10 cellular contexts compared by ENCODE assay signal in the genomic region with DNA sequence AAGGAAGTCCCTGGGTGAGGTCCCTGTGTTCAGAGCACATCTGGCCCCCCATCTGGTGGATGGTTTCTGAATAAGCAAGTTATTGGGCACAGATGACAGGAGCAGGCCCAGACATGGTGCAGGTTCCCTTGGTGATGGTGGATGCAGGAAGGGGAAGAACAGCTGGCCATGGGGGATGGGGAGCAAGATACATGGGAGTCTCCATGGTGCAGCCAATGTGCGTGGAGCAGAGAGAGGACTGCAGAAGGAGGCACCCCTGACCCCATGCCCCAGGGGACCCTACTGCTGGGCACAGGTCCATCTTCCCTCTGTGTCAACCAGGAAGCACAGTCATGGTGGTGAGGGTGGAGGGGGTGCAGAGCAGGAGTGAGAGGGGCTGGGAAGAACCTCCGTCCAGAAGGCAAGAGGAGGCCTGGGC. TPM values are rescaled to one million over a fixed set of nuclear protein-coding genes. Genes with fewer than 3 reads are reported as not detected.
A peak's percentile ranks its signal among the peaks of the same experiment; 100 is the strongest.
DNase-seq lines count a peak whose midpoint lies in the region; ATAC-seq, FAIRE-seq and TF ChIP-seq lines count a peak whose summit lies in the region.
"Had no signal": no experiment of that assay in that cellular context is flagged by ENCODE, and none has a peak within 500 bp of the region (broad histone marks: within the 10 kb centered on the region; RNA-seq: fewer than 3 reads in every experiment).

No MANE protein-coding gene starts in this region.

- H3K4me3 ChIP-seq in esophagus squamous epithelium (no peak overlapping the region), thyroid gland (replicated peaks in 1 of 3) (no peak overlapping the region)

- ATAC-seq in Right ventricle myocardium inferior (peak; percentile 9), Right ventricle myocardium superior (ENCODE audit: poor library complexity) (no peak)
- ATAC-seq: effector memory CD8-positive, alpha-beta T cell had no signal

- WGBS in esophagus squamous epithelium, 2 donors: 84 to 100% methylated on average over 1 to 2 of the region's 2 CpGs
- WGBS in thyroid gland, 2 donors: 78 to 80% methylated on average over 1 to 2 of the region's 2 CpGs

- no peak for FAIRE-seq in GM12891 (lab: Jason Lieb, UNC)

- TF ChIP-seq CTCF in esophagus squamous epithelium (IDR thresholded peaks at IDR 0.05) (no peak), thyroid gland (IDR thresholded peaks at IDR 0.05) (no peak)

- no peak for DNase-seq in Right ventricle myocardium inferior (ENCODE audit: missing footprints)
- DNase-seq in Right ventricle myocardium superior: no peak
- DNase-seq in NCI-H69 (lab: John Stamatoyannopoulos, UW): peak; percentile 95
- no peak for DNase-seq in esophagus squamous epithelium (lab: John Stamatoyannopoulos, UW)
- DNase-seq in substantia nigra (lab: John Stamatoyannopoulos, UW): no peak
- no peak for DNase-seq in activated CD4-positive, alpha-beta T cell treated with anti-CD3 and anti-CD28 coated beads, Interleukin-2, amount 50 U/mL, for 4 hours
- DNase-seq in GM12891 (ENCODE audit: insufficient read length, low spot score): no peak
- no peak for DNase-seq in thyroid gland
- DNase-seq: activated naive CD4-positive, alpha-beta T cell treated with anti-CD3 and anti-CD28 coated beads for 36 hours; effector memory CD8-positive, alpha-beta T cell had no signal

- no peaks in the 10 kb centered on the region for H3K27me3 ChIP-seq in esophagus squamous epithelium
- H3K27me3 ChIP-seq in thyroid gland: no peaks in the 10 kb centered on the region

- H3K9me3 ChIP-seq in esophagus squamous epithelium (no peaks in the 10 kb centered on the region), thyroid gland (no peaks in the 10 kb centered on the region)

- H3K27ac ChIP-seq in esophagus squamous epithelium (peak overlapping the region in 3 of 4 donors; percentile 48 to 72 (median 57)), substantia nigra (ENCODE audit: low read depth, low read length, poor library complexity, severe bottlenecking) (peak overlapping the region; percentile 7), thyroid gland (no peak overlapping the region)

- no peak for TF ChIP-seq POLR2A in esophagus squamous epithelium (IDR thresholded peaks at IDR 0.05)
- no peak for TF ChIP-seq POLR2A in GM12891 (IDR thresholded peaks at IDR 0.05; ENCODE audit: low read depth, low read length)
- TF ChIP-seq POLR2A in thyroid gland (IDR thresholded peaks at IDR 0.05): no peak

- intact Hi-C loops in Right ventricle myocardium inferior (cut with DNase I): no loop called here
- intact Hi-C loops in Right ventricle myocardium superior (cut with DNase I): no loop called here
- intact Hi-C loops in esophagus squamous epithelium (cut with DNase I): no loop called here
- intact Hi-C loops in thyroid gland (cut with DNase I): no loop called here

- H3K36me3 ChIP-seq in esophagus squamous epithelium (peaks cover 0 to 34% (median 0%) of the 10 kb centered on the region in 3 donors), thyroid gland (no peaks in the 10 kb centered on the region)

- H3K4me1 ChIP-seq in esophagus squamous epithelium: peaks cover 10 to 34% (median 11%) of the 10 kb centered on the region in 3 donors
- H3K4me1 ChIP-seq in thyroid gland: no peaks in the 10 kb centered on the region

TF ChIP-seq in GM12891, 5 proteins besides CTCF, POLR2A, EP300 and RAD21:
- TF ChIP-seq POU2F2 (IDR thresholded peaks at IDR 0.05; ENCODE audit: low read depth, low read length): no peak
- TF ChIP-seq PAX5 (IDR thresholded peaks at IDR 0.05; ENCODE audit: insufficient read depth, low read length, severe bottlenecking): no peak
- no peak for TF ChIP-seq TAF1 (IDR thresholded peaks at IDR 0.05; ENCODE audit: low read depth, low read length)
- no peak for TF ChIP-seq POLR2AphosphoS5 (IDR thresholded peaks at IDR 0.05; ENCODE audit: low read depth, low read length)
- no peak for TF ChIP-seq SPI1 (IDR thresholded peaks at IDR 0.05; ENCODE audit: low read depth, low read length)

RNA-seq across cellular contexts. Expression of a gene that starts 43.8 kb away (rescaled TPM):
- total RNA-seq in Right ventricle myocardium inferior (16.4 TPM), Right ventricle myocardium superior (14.9 TPM), esophagus squamous epithelium (10 to 100 TPM; 27.8 to 48.9 (median 33.5) TPM), thyroid gland (10 to 100 TPM; 31.0 to 55.1 (median 47.9) TPM)
- polyA plus RNA-seq in GM12891 (2012; ENCODE audit: low read depth, missing spikeins): 15.2 TPM

Comparison
In these comparisons a context has a peak if more than half of its experiments do, and no peak if none do; other contexts are left out.
1. H3K27ac ChIP-seq: peak in esophagus squamous epithelium (3 of 4) and substantia nigra (single experiment); none in thyroid gland (0 of 3).